ENCODE assay signal across 8 cellular contexts in genomic region chr3:119035014-119035346, GRCh38. TPM values are rescaled to one million over a fixed set of nuclear protein-coding genes. Genes with fewer than 3 reads are reported as not detected.
A peak's percentile ranks its signal among the peaks of the same experiment; 100 is the strongest.
DNase-seq lines count a peak whose midpoint lies in the region; ATAC-seq and TF ChIP-seq lines count a peak whose summit lies in the region.

No MANE protein-coding gene starts in this region.

- no peak overlapping the region for H4K5ac ChIP-seq in mesendoderm (ENCODE audit: low read length)

- no peak overlapping the region for H3K9ac ChIP-seq in mesendoderm (ENCODE audit: low read length)

- H2AK5ac ChIP-seq in mesendoderm (ENCODE audit: low read length) = no peak overlapping the region

- no peak overlapping the region for H4K8ac ChIP-seq in mesendoderm (ENCODE audit: low read depth, low read length)

- H3K79me2 ChIP-seq in mesendoderm (ENCODE audit: control insufficient read depth, insufficient read depth, low read length) = no peaks in the 10 kb centered on the region

- H2BK120ac ChIP-seq in mesendoderm (ENCODE audit: low read depth, low read length) = no peak overlapping the region

- H3K79me1 ChIP-seq in mesendoderm (ENCODE audit: low read length) = no peaks in the 10 kb centered on the region

- in situ Hi-C loops in HAP-1 (cut with MboI; ENCODE audit: low sequenced_read_pairs) = loop anchor here (10.0 kb wide), 1 partner anchor 150 kb away; no protein-coding TSS in a partner anchor
- in situ Hi-C loops in astrocyte of the cerebellum (cut with HindIII; ENCODE audit: low sequenced_read_pairs) = no loop called here

- H3K36me3 ChIP-seq in HAP-1 (replicated peaks) (no peaks in the 10 kb centered on the region), mesendoderm (ENCODE audit: control insufficient read depth, insufficient read depth, low read length) (no peaks in the 10 kb centered on the region)

- H3K9me3 ChIP-seq in HAP-1 = no peaks in the 10 kb centered on the region

- H3K27ac ChIP-seq in 22Rv1 = no peak overlapping the region; the same call in 1 of the 2 replicates
- H3K27ac ChIP-seq in mesendoderm (ENCODE audit: low read depth, low read length) = no peak overlapping the region

- no peak overlapping the region for H3K23ac ChIP-seq in mesendoderm (ENCODE audit: low read length)

- DNase-seq in HAP-1 (ENCODE audit: low spot score in 2 of 2) (no peak), astrocyte of the cerebellum (ENCODE audit: low read depth) (no peak), mesendoderm (no peak)
- no peak for DNase-seq in stimulated activated CD4-positive, alpha-beta T cell treated with anti-CD3 and anti-CD28 coated beads, Interleukin-4, amount 100 ng/mL, for 24 hours

- H3K4me1 ChIP-seq in HAP-1 = peaks cover 4% of the 10 kb centered on the region
- H3K4me1 ChIP-seq in mesendoderm (ENCODE audit: control insufficient read depth, low read depth, low read length) = no peaks in the 10 kb centered on the region

- no peak overlapping the region for H2BK5ac ChIP-seq in mesendoderm (ENCODE audit: low read length)

- no peak overlapping the region for H3K18ac ChIP-seq in mesendoderm (ENCODE audit: low read length)

- ATAC-seq in HG02642 (IDR thresholded peaks at IDR 0.05; ENCODE audit: poor library complexity, unreplicated experiment) = no peak
- no peak for ATAC-seq in HG03520 (IDR thresholded peaks at IDR 0.05; ENCODE audit: unreplicated experiment)
- no peak for ATAC-seq in GM19463 (IDR thresholded peaks at IDR 0.05; ENCODE audit: unreplicated experiment)

- peak overlapping the region; percentile 67 for H3K4me3 ChIP-seq in HAP-1
- peak overlapping the region; percentile 48 for H3K4me3 ChIP-seq in astrocyte of the cerebellum (ENCODE audit: low read depth, low read length)
- no peak overlapping the region for H3K4me3 ChIP-seq in mesendoderm (ENCODE audit: low read length)

- no peak overlapping the region for H2BK15ac ChIP-seq in mesendoderm (replicated peaks; ENCODE audit: low read depth)

- H3K4me2 ChIP-seq in mesendoderm (ENCODE audit: low read length) = peak overlapping the region; percentile 83

- no peaks in the 10 kb centered on the region for H3K27me3 ChIP-seq in HAP-1 (ENCODE audit: low read depth)
- peaks cover 4% of the 10 kb centered on the region for H3K27me3 ChIP-seq in mesendoderm (ENCODE audit: insufficient read depth, low read length, poor library complexity)

- TF ChIP-seq CTCF in 22Rv1 (IDR thresholded peaks at IDR 0.05) = peak; percentile 44
- no peak for TF ChIP-seq CTCF in astrocyte of the cerebellum (IDR thresholded peaks at IDR 0.05; ENCODE audit: low read depth, low read length, missing control alignments)

- H3K4ac ChIP-seq in mesendoderm (ENCODE audit: low read depth, low read length) = no peak overlapping the region

- no peak overlapping the region for H3K56ac ChIP-seq in mesendoderm (ENCODE audit: low read length)

- WGBS in mesendoderm (ENCODE audit: extremely low coverage, insufficient coverage, low lambda C conversion rate) = no CpG with 5 or more reads among the region's 18 CpGs

RNA-seq across cellular contexts. Expression of gene IGSF11, which starts 0.3 kb away (rescaled TPM):
- polyA plus RNA-seq in mesendoderm (2013, experiment 1 of 2) = 0.22 TPM
- polyA plus RNA-seq in mesendoderm (2013, experiment 2 of 2) = 0.24 TPM
